ENCODE assay signal across 11 cellular contexts in genomic region chr6:1335367-1336037, GRCh38. TPM values are rescaled to one million over a fixed set of nuclear protein-coding genes. Genes with fewer than 3 reads are reported as not detected.
DNase-seq lines count a peak whose midpoint lies in the region; ATAC-seq and TF ChIP-seq lines count a peak whose summit lies in the region.
"Had no signal": no experiment of that assay in that cellular context is flagged by ENCODE, and none has a peak within 500 bp of the region (broad histone marks: within the 10 kb centered on the region; RNA-seq: fewer than 3 reads in every experiment).

No MANE protein-coding gene starts in this region.

- no peak overlapping the region for H3K4me3 ChIP-seq in fibroblast of villous mesenchyme (ENCODE audit: low read depth, low read length)
- H3K4me3 ChIP-seq in MM.1S (ENCODE audit: low read length) = no peak overlapping the region

- no peaks in the 10 kb centered on the region for H3K79me2 ChIP-seq in MM.1S (ENCODE audit: low read length)

- intact Hi-C loops in sciatic nerve (cut with DNase I) = no loop called here
- intact Hi-C loops in activated CD4-positive, alpha-beta T cell treated with anti-CD3 and anti-CD28 coated beads, Interleukin-2, amount 10 ng/mL, durations not matched to agents 24 days and 14 days (cut with micrococcal nuclease) = no loop called here

- H3F3A ChIP-seq in MM.1S (ENCODE audit: insufficient read depth, low read length) = no peaks in the 10 kb centered on the region

- no peak overlapping the region for H3K4me3 Mint-ChIP-seq in activated CD4-positive, alpha-beta T cell treated with anti-CD3 and anti-CD28 coated beads, Interleukin-2, amount 10 ng/mL, durations not matched to agents 24 days and 14 days
- H3K4me3 Mint-ChIP-seq: activated B cell treated with CpG ODN at 0.5 μM for 24 hours had no signal

- no peaks in the 10 kb centered on the region for H3K36me3 ChIP-seq in MM.1S (replicated peaks; ENCODE audit: insufficient read depth, low read length)

- H3K4me2 ChIP-seq in MM.1S (ENCODE audit: low read depth, low read length) = no peak overlapping the region

- TF ChIP-seq CTCF in fibroblast of villous mesenchyme (IDR thresholded peaks at IDR 0.05; ENCODE audit: insufficient read depth, low read depth, low read length) (no peak), MM.1S (IDR thresholded peaks at IDR 0.05; ENCODE audit: low read length) (no peak)

- H3K4me1 ChIP-seq in MM.1S (ENCODE audit: low read length) = no peaks in the 10 kb centered on the region

- no peaks in the 10 kb centered on the region for H3K27me3 ChIP-seq in MM.1S (replicated peaks; ENCODE audit: insufficient read depth, low read length)

- peak; percentile 49 for ATAC-seq in sciatic nerve
- ATAC-seq in GM21528 (IDR thresholded peaks at IDR 0.05; ENCODE audit: low FRiP score, unreplicated experiment) = no peak
- ATAC-seq in GM18861 (IDR thresholded peaks at IDR 0.05; ENCODE audit: unreplicated experiment) = no peak

- H4K20me1 ChIP-seq in MM.1S (ENCODE audit: insufficient read depth, low read length) = no peaks in the 10 kb centered on the region

- peaks cover 3% of the 10 kb centered on the region for H3K9me3 Mint-ChIP-seq in activated CD4-positive, alpha-beta T cell treated with anti-CD3 and anti-CD28 coated beads, Interleukin-2, amount 10 ng/mL, durations not matched to agents 24 days and 14 days

- H3K27ac Mint-ChIP-seq in activated CD4-positive, alpha-beta T cell treated with anti-CD3 and anti-CD28 coated beads, Interleukin-2, amount 10 ng/mL, durations not matched to agents 24 days and 14 days = no peak overlapping the region
- H3K27ac Mint-ChIP-seq: activated B cell treated with CpG ODN at 0.5 μM for 24 hours had no signal

- no peaks in the 10 kb centered on the region for H3K4me1 Mint-ChIP-seq in activated CD4-positive, alpha-beta T cell treated with anti-CD3 and anti-CD28 coated beads, Interleukin-2, amount 10 ng/mL, durations not matched to agents 24 days and 14 days
- H3K4me1 Mint-ChIP-seq: activated B cell treated with CpG ODN at 0.5 μM for 24 hours had no signal

- no peaks in the 10 kb centered on the region for H3K9me3 ChIP-seq in MM.1S (replicated peaks; ENCODE audit: insufficient read depth, low read length)

- H2AFZ ChIP-seq in MM.1S (ENCODE audit: low read length) = no peak overlapping the region

- no peak overlapping the region for H3K27ac ChIP-seq in MM.1S (ENCODE audit: low read length)

- H3K27me3 Mint-ChIP-seq in activated CD4-positive, alpha-beta T cell treated with anti-CD3 and anti-CD28 coated beads, Interleukin-2, amount 10 ng/mL, durations not matched to agents 24 days and 14 days = peaks cover 23% of the 10 kb centered on the region

- H3K9me2 ChIP-seq in MM.1S (replicated peaks; ENCODE audit: insufficient read depth, low read length) = no peaks in the 10 kb centered on the region

- peak; percentile 95 for DNase-seq in H4 (ENCODE audit: low spot score)
- DNase-seq in RKO (ENCODE audit: low spot score) = peak; percentile 54
- peak; percentile 89 for DNase-seq in fibroblast of villous mesenchyme (ENCODE audit: low read depth)
- DNase-seq in sciatic nerve (ENCODE audit: low spot score) = no peak
- no peak for DNase-seq in activated CD4-positive, alpha-beta T cell treated with anti-CD3 and anti-CD28 coated beads, Interleukin-2, amount 10 ng/mL, durations not matched to agents 24 days and 14 days
- DNase-seq in MM.1S = no peak
- DNase-seq: activated B cell treated with CpG ODN at 0.5 μM for 24 hours; effector CD4-positive, alpha-beta T cell; retina had no signal

- no peaks in the 10 kb centered on the region for H3K36me3 Mint-ChIP-seq in activated CD4-positive, alpha-beta T cell treated with anti-CD3 and anti-CD28 coated beads, Interleukin-2, amount 10 ng/mL, durations not matched to agents 24 days and 14 days (ENCODE audit: low read depth)

- no peak overlapping the region for H3K9ac ChIP-seq in MM.1S (ENCODE audit: low read length)

RNA-seq across cellular contexts. Expression of gene FOXQ1, which starts 23.6 kb away (rescaled TPM):
- total RNA-seq in H4 (2014; rRNA removed; shearing (Covaris generic)) = 0.52 and 0.90 TPM in 2 replicates
- 0.43 and 0.97 TPM in 2 replicates for total RNA-seq in fibroblast of villous mesenchyme
- 1.7 TPM for total RNA-seq in sciatic nerve
- not detected in 2 replicates for total RNA-seq in activated CD4-positive, alpha-beta T cell treated with anti-CD3 and anti-CD28 coated beads, Interleukin-2, amount 10 ng/mL, durations not matched to agents 24 days and 14 days
- total RNA-seq: activated B cell treated with CpG ODN at 0.5 μM for 24 hours had no signal

RNA-seq across cellular contexts. Expression of gene FOXF2, which starts 53.9 kb away (rescaled TPM):
- 18.3 and 21.5 TPM in 2 replicates for total RNA-seq in H4 (2014; rRNA removed; shearing (Covaris generic))
- 0.97 TPM in 1 of 2 replicates, not detected in the other for total RNA-seq in fibroblast of villous mesenchyme
- total RNA-seq in sciatic nerve = 0.58 TPM
- not detected in 2 replicates for total RNA-seq in activated CD4-positive, alpha-beta T cell treated with anti-CD3 and anti-CD28 coated beads, Interleukin-2, amount 10 ng/mL, durations not matched to agents 24 days and 14 days
- total RNA-seq: activated B cell treated with CpG ODN at 0.5 μM for 24 hours had no signal

Comparison
In these comparisons a context has a peak if more than half of its experiments do, and no peak if none do; other contexts are left out.
1. DNase-seq: peak in H4 (single experiment), RKO (single experiment) and fibroblast of villous mesenchyme (single experiment); none in sciatic nerve (single experiment), activated CD4-positive, alpha-beta T cell treated with anti-CD3 and anti-CD28 coated beads, Interleukin-2, amount 10 ng/mL, durations not matched to agents 24 days and 14 days (single experiment) and MM.1S (single experiment).